8 cellular contexts compared by ENCODE assay signal in genomic region chr4:184537269-184538022, GRCh38.
DNase-seq lines count a peak whose midpoint lies in the region; ATAC-seq and FAIRE-seq lines count a peak whose summit lies in the region.

No MANE protein-coding gene starts in this region.

- H2BK5ac ChIP-seq in mesenchymal stem cell (ENCODE audit: low read depth, low read length, poor library complexity, severe bottlenecking) = peak overlapping the region; percentile 71

- FAIRE-seq in HTR-8/SVneo (lab: Jason Lieb, UNC) = peak; percentile 97

- peak; percentile 94 for DNase-seq in COLO829 (ENCODE audit: low spot score)
- peak; percentile 92 for DNase-seq in HTR-8/SVneo (ENCODE audit: insufficient read length, low spot score)
- peak; percentile 90 for DNase-seq in NOMO-1 treated with DMSO at 0.1 percent for 48 hours (lab: John Stamatoyannopoulos, UW; ENCODE audit: unreplicated experiment)
- peak; percentile 95 for DNase-seq in activated CD8-positive, alpha-beta memory T cell treated with anti-CD3 and anti-CD28 coated beads, Interleukin-2, amount 10 ng/mL, durations not matched to agents 7 days and 5 days
- DNase-seq in mesenchymal stem cell = peak; percentile 96
- peak; percentile 73 for DNase-seq in stimulated activated CD8-positive, alpha-beta memory T cell treated with anti-CD3 and anti-CD28 coated beads, Interleukin-12 subunit alpha, Interleukin-12 subunit beta, amount 100 ng/mL, for 24 hours (ENCODE audit: extremely low read depth)

- H3K18ac ChIP-seq in mesenchymal stem cell (ENCODE audit: low read depth in 1 of 2, low read length in 2 of 2) = peak overlapping the region; percentile 73 to 88

- CTCF ChIA-PET in activated CD8-positive, alpha-beta memory T cell treated with anti-CD3 and anti-CD28 coated beads, Interleukin-2, amount 10 ng/mL, durations not matched to agents 7 days and 5 days (lab: Charles Lee) = interaction anchor here (0.9 to 4.1 kb wide), 10 partner anchors 11 to 300 kb away, joined by 3 to 63 read pairs (median 7); partner anchors contain the start of gene IRF2

- ATAC-seq in GM21367 (IDR thresholded peaks at IDR 0.05; ENCODE audit: unreplicated experiment) = peak; percentile 40
- peak; percentile 68 for ATAC-seq in activated CD8-positive, alpha-beta memory T cell treated with anti-CD3 and anti-CD28 coated beads, Interleukin-2, amount 10 ng/mL, durations not matched to agents 7 days and 5 days

- no peaks in the 10 kb centered on the region for H3K27me3 ChIP-seq in endocrine pancreas (ENCODE audit: control insufficient read depth, insufficient read depth, low read length)
- H3K27me3 ChIP-seq in mesenchymal stem cell (ENCODE audit: control insufficient read depth in 1 of 2, insufficient read depth in 1 of 2, low read length in 2 of 2) = no peaks in the 10 kb centered on the region

- H3K27me3 Mint-ChIP-seq in activated CD8-positive, alpha-beta memory T cell treated with anti-CD3 and anti-CD28 coated beads, Interleukin-2, amount 10 ng/mL, durations not matched to agents 7 days and 5 days = no peaks in the 10 kb centered on the region

- H3K9me3 ChIP-seq in endocrine pancreas (ENCODE audit: control insufficient read depth, low read length) = no peaks in the 10 kb centered on the region
- no peaks in the 10 kb centered on the region for H3K9me3 ChIP-seq in mesenchymal stem cell (ENCODE audit: control insufficient read depth, low read length)

- WGBS in mesenchymal stem cell = 1% methylated on average over 26 of the region's 29 CpGs

- H3K36me3 Mint-ChIP-seq in activated CD8-positive, alpha-beta memory T cell treated with anti-CD3 and anti-CD28 coated beads, Interleukin-2, amount 10 ng/mL, durations not matched to agents 7 days and 5 days = peaks cover 8% of the 10 kb centered on the region

- peak overlapping the region; percentile 29 for H2BK120ac ChIP-seq in mesenchymal stem cell (ENCODE audit: low read depth, low read length)

- peak overlapping the region; percentile 90 for H3K4me3 Mint-ChIP-seq in activated CD8-positive, alpha-beta memory T cell treated with anti-CD3 and anti-CD28 coated beads, Interleukin-2, amount 10 ng/mL, durations not matched to agents 7 days and 5 days

- H3K14ac ChIP-seq in mesenchymal stem cell (ENCODE audit: low read length in 2 of 2) = no peak overlapping the region

- H3K4me1 ChIP-seq in endocrine pancreas (ENCODE audit: control insufficient read depth, insufficient read depth, low read length) = no peaks in the 10 kb centered on the region
- H3K4me1 ChIP-seq in mesenchymal stem cell (ENCODE audit: control insufficient read depth, insufficient read depth, low read depth, low read length) = no peaks in the 10 kb centered on the region

- no peak overlapping the region for H2BK15ac ChIP-seq in mesenchymal stem cell (ENCODE audit: low read depth, poor library complexity, severe bottlenecking)

- H3K79me1 ChIP-seq in mesenchymal stem cell (replicated peaks; ENCODE audit: low read length, poor library complexity, severe bottlenecking) = peaks cover 9% of the 10 kb centered on the region

- peak overlapping the region; percentile 71 to 87 for H3K4ac ChIP-seq in mesenchymal stem cell (ENCODE audit: low read depth in 1 of 2, low read length in 2 of 2)

- H3K4me2 ChIP-seq in mesenchymal stem cell (ENCODE audit: low read length, poor library complexity, severe bottlenecking) = peak overlapping the region; percentile 78

- peak overlapping the region; percentile 46 for H2AFZ ChIP-seq in mesenchymal stem cell (ENCODE audit: low read depth, low read length)

- no peak overlapping the region for H2AK5ac ChIP-seq in mesenchymal stem cell (ENCODE audit: low read length, severe bottlenecking)

- H3K4me1 Mint-ChIP-seq in activated CD8-positive, alpha-beta memory T cell treated with anti-CD3 and anti-CD28 coated beads, Interleukin-2, amount 10 ng/mL, durations not matched to agents 7 days and 5 days = peaks cover 54% of the 10 kb centered on the region

- peak overlapping the region; percentile 80 for H3K9ac ChIP-seq in endocrine pancreas (ENCODE audit: control insufficient read depth, insufficient read depth, low read length)
- H3K9ac ChIP-seq in mesenchymal stem cell (ENCODE audit: low read length) = peak overlapping the region; percentile 97

- H3K36me3 ChIP-seq in endocrine pancreas (ENCODE audit: control insufficient read depth, insufficient read depth, low read length) (no peaks in the 10 kb centered on the region), mesenchymal stem cell (ENCODE audit: control insufficient read depth in 1 of 2, insufficient read depth in 2 of 2, low read depth in 1 of 2, low read length in 2 of 2) (no peaks in the 10 kb centered on the region)

- peak overlapping the region; percentile 65 for H4K91ac ChIP-seq in mesenchymal stem cell (ENCODE audit: low read length)

- H3K27ac ChIP-seq in mesenchymal stem cell (ENCODE audit: low read length, poor library complexity, severe bottlenecking) = peak overlapping the region; percentile 75

- peak overlapping the region; percentile 95 for H3K27ac Mint-ChIP-seq in activated CD8-positive, alpha-beta memory T cell treated with anti-CD3 and anti-CD28 coated beads, Interleukin-2, amount 10 ng/mL, durations not matched to agents 7 days and 5 days

- H3K4me3 ChIP-seq in endocrine pancreas (ENCODE audit: control insufficient read depth, insufficient read depth, low read length) = peak overlapping the region; percentile 100
- H3K4me3 ChIP-seq in mesenchymal stem cell (ENCODE audit: insufficient read depth in 1 of 2, low read depth in 1 of 2, low read length in 2 of 2) = peak overlapping the region; percentile 69 to 93

- H3K23ac ChIP-seq in mesenchymal stem cell (ENCODE audit: low read length in 2 of 2) = no peak overlapping the region

- no peak overlapping the region for H2BK12ac ChIP-seq in mesenchymal stem cell (ENCODE audit: low read length in 2 of 2)

- no peaks in the 10 kb centered on the region for H3K9me3 Mint-ChIP-seq in activated CD8-positive, alpha-beta memory T cell treated with anti-CD3 and anti-CD28 coated beads, Interleukin-2, amount 10 ng/mL, durations not matched to agents 7 days and 5 days (ENCODE audit: low read depth)

- H4K8ac ChIP-seq in mesenchymal stem cell (ENCODE audit: low read length) = peak overlapping the region; percentile 89

Comparison
In these comparisons a context has a peak if more than half of its experiments do, and no peak if none do; other contexts are left out.
1. Peak in every context shown above with its lines: DNase-seq, ATAC-seq, H3K4me3 ChIP-seq and H3K27ac ChIP-seq.